Comparison of ENCODE assay signal across 17 cellular contexts in the genomic region with DNA sequence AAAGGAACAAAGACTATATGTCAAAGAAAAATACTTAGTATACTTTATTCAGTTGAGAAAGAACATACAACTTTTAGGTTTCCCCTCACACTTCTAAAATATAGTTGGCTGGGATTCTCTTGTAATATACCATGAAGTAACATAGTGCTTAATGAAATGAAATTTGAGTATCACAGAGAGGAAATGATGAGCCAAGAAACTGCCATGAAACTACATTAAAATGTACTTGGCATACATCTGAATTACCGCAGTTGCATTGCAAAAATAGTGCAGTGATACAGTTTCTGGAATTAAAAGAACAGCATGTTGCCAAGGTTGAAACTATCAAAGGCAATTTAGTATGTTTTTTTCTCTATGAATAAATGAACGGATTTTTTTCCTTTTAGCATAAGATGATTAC.
DNase-seq lines count a peak whose midpoint lies in the region; ATAC-seq and TF ChIP-seq lines count a peak whose summit lies in the region.
"Had no signal": no experiment of that assay in that cellular context is flagged by ENCODE, and none has a peak within 500 bp of the region (broad histone marks: within the 10 kb centered on the region; RNA-seq: fewer than 3 reads in every experiment).

No MANE protein-coding gene starts in this region.

- no peak overlapping the region for H3K18ac ChIP-seq in H9 (ENCODE audit: insufficient read length, low read depth, low read length)

- no peak for TF ChIP-seq CTCF in brain (conservative IDR thresholded peaks at IDR 0.05)
- no peak for TF ChIP-seq CTCF in fibroblast of pulmonary artery (IDR thresholded peaks at IDR 0.05; ENCODE audit: low read length, missing control alignments)
- no peak for TF ChIP-seq CTCF in H9 (conservative IDR thresholded peaks at IDR 0.05)

- H3K27ac Mint-ChIP-seq in brain (peak overlapping the region in 4 of 5 experiments; percentile 28 to 91 (median 62)), H9 (no peak overlapping the region)
- H3K27ac Mint-ChIP-seq: B cell; CD4-positive, alpha-beta T cell had no signal

- H3K27me3 Mint-ChIP-seq in brain (peaks cover 4% of the 10 kb centered on the region), H9 (ENCODE audit: low read depth) (no peaks in the 10 kb centered on the region)
- H3K27me3 Mint-ChIP-seq: B cell; CD4-positive, alpha-beta T cell had no signal

- H3K27me3 ChIP-seq in H9 (ENCODE audit: insufficient read depth, low read length), result no peaks in the 10 kb centered on the region

- ATAC-seq in HG03135 (IDR thresholded peaks at IDR 0.05; ENCODE audit: unreplicated experiment) (no peak), GM21825 (IDR thresholded peaks at IDR 0.05; ENCODE audit: unreplicated experiment) (no peak)
- ATAC-seq: HCT116 had no signal

- H3K14ac ChIP-seq in H9 (ENCODE audit: insufficient read depth, low read length), result no peak overlapping the region

- H2BK120ac ChIP-seq in H9 (ENCODE audit: low read depth, low read length, poor library complexity, severe bottlenecking), result no peak overlapping the region

- no peak overlapping the region for H4K91ac ChIP-seq in H9 (ENCODE audit: insufficient read length, low read depth, low read length)

- no peaks in the 10 kb centered on the region for H3K79me1 ChIP-seq in H9 (ENCODE audit: insufficient read depth, low read depth, low read length, poor library complexity, severe bottlenecking)

- H3K9me3 Mint-ChIP-seq in brain (peaks cover 0 to 5% (median 0%) of the 10 kb centered on the region in 5 experiments), H9 (no peaks in the 10 kb centered on the region)
- H3K9me3 Mint-ChIP-seq: CD4-positive, alpha-beta T cell had no signal

- no CpG with 5 or more reads among the region's 2 CpGs for WGBS in H9 (ENCODE audit: extremely low coverage, insufficient read length, low lambda C conversion rate)

- H3K4me1 ChIP-seq in H9 (ENCODE audit: insufficient read depth, low read length), result no peaks in the 10 kb centered on the region

- no peak overlapping the region for H3K56ac ChIP-seq in H9 (ENCODE audit: insufficient read length, low read depth, low read length)

- in situ Hi-C loops in G401 (cut with HindIII; ENCODE audit: low sequenced_read_pairs), result no loop called here

- no peak overlapping the region for H2BK20ac ChIP-seq in H9 (ENCODE audit: low read depth, low read length, poor library complexity, severe bottlenecking)

- H3T11ph ChIP-seq in H9 (ENCODE audit: low read length), result no peak overlapping the region

- H2BK5ac ChIP-seq in H9 (ENCODE audit: insufficient read length, low read length), result no peak overlapping the region

- H4K8ac ChIP-seq in H9 (replicated peaks; ENCODE audit: insufficient read length, low read depth, low read length), result no peak overlapping the region

- no peak overlapping the region for H2BK12ac ChIP-seq in H9 (ENCODE audit: insufficient read length, low read depth, low read length)

- no peak overlapping the region for H3K4me2 ChIP-seq in H9 (ENCODE audit: insufficient read depth, insufficient read length, low read length)

- H3K4me1 Mint-ChIP-seq in brain, result peaks cover 19% of the 10 kb centered on the region
- peaks cover 6% of the 10 kb centered on the region in 2 experiments; a peak in 3 of 4 replicates for H3K4me1 Mint-ChIP-seq in H9
- H3K4me1 Mint-ChIP-seq: B cell had no signal

- H3K4me3 ChIP-seq in fibroblast of pulmonary artery (replicated peaks; ENCODE audit: low read depth, low read length), result no peak overlapping the region

- no peak overlapping the region for H3K27ac ChIP-seq in H9 (ENCODE audit: insufficient read length, low read depth, low read length)

- H3K9me3 ChIP-seq in H9 (ENCODE audit: control insufficient read depth, low read depth, low read length), result no peaks in the 10 kb centered on the region

- no peak overlapping the region for H3K23ac ChIP-seq in H9 (ENCODE audit: insufficient read length, low read depth, low read length)

- H3K4ac ChIP-seq in H9 (ENCODE audit: low read depth, low read length), result no peak overlapping the region

- no peaks in the 10 kb centered on the region for H4K20me1 ChIP-seq in H9 (ENCODE audit: control insufficient read depth, insufficient read depth, insufficient read length)

- no peak overlapping the region for H2BK15ac ChIP-seq in H9 (ENCODE audit: low read depth, low read length)

- H3K36me3 Mint-ChIP-seq in brain (no peaks in the 10 kb centered on the region), H9 (ENCODE audit: insufficient read depth in 1 of 3, low read depth in 3 of 3) (no peaks in the 10 kb centered on the region; a peak in 1 of 7 replicates)

- H3K9ac ChIP-seq in H9 (ENCODE audit: extremely low read depth, insufficient read length, low read length), result no peak overlapping the region

- no peak overlapping the region for H2AFZ ChIP-seq in H9 (ENCODE audit: low read length)

- no peak overlapping the region for H4K5ac ChIP-seq in H9 (ENCODE audit: insufficient read length, low read depth, low read length)

- no peak overlapping the region for H2AK5ac ChIP-seq in H9 (ENCODE audit: insufficient read length, low read length)

- no peaks in the 10 kb centered on the region for H3K79me2 ChIP-seq in H9 (ENCODE audit: insufficient read depth, low read length)

- no peaks in the 10 kb centered on the region for H3K23me2 ChIP-seq in H9 (ENCODE audit: insufficient read length, low read depth, low read length, poor library complexity, severe bottlenecking)

- peak; percentile 24 for DNase-seq in G401 (ENCODE audit: low spot score)
- peak; percentile 13 for DNase-seq in fibroblast of pulmonary artery (ENCODE audit: low read depth)
- DNase-seq in superior temporal gyrus (ENCODE audit: extremely low spot score), result peak; percentile 63
- no peak for DNase-seq in H9
- DNase-seq: 8988T; ACHN; C1 segment of cervical spinal cord; CD4-positive, alpha-beta T cell; DMS79; GDM1; IMR-90; KBM-7 had no signal

- H3K4me3 Mint-ChIP-seq in brain (no peak overlapping the region), H9 (no peak overlapping the region)
- H3K4me3 Mint-ChIP-seq: B cell; CD4-positive, alpha-beta T cell had no signal

Comparison
In these comparisons a context has a peak if more than half of its experiments do, and no peak if none do; other contexts are left out.
1. H3K27ac Mint-ChIP-seq: peak in brain (4 of 5); none in H9 (0 of 3).